27 cellular contexts compared by ENCODE assay signal in the genomic region with DNA sequence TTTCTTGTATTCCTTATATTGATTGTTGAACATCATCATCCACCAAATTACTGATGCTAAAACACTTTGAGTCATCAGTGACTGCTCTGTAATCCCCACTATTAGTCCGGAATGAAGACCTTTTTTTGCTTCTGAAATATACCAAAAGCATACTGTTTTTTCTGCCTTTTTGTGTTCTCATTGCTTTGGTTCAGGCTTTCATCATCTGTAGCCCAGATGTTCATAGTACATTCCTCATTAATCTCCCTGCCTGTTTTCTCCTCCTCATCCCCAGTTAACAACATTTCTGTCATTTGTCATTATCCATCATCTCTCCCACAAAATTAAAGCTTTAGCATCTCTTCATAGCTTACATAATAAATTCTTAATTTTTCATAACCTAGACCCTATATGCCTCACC.
"Had no signal": no experiment of that assay in that cellular context is flagged by ENCODE, and none has a peak within 500 bp of the region (broad histone marks: within the 10 kb centered on the region; RNA-seq: fewer than 3 reads in every experiment).

No MANE protein-coding gene starts in this region.

- ATAC-seq: activated CD4-positive, alpha-beta T cell treated with anti-CD3 and anti-CD28 coated beads for 36 hours; gastrocnemius medialis; left cardiac atrium; left ventricle myocardium superior; sciatic nerve; stimulated activated memory B cell treated with anti-CD40 and anti-IgM and Interleukin-4, amounts not matched to agents 10 μg/mL and 1 μg/mL and 100 μg/mL, for 72 hours had no signal

- H3K27ac Mint-ChIP-seq: activated CD4-positive, alpha-beta T cell treated with anti-CD3 and anti-CD28 coated beads for 36 hours; activated naive CD4-positive, alpha-beta T cell treated with anti-CD3 and anti-CD28 coated beads for 36 hours; activated naive CD8-positive, alpha-beta T cell treated with anti-CD3 and anti-CD28 coated beads, Interleukin-2, amount 10 ng/mL, durations not matched to agents 7 days and 5 days; activated T-helper 1 cell treated with anti-CD3 and anti-CD28 coated beads, Interleukin-12 subunit alpha, Interleukin-12 subunit beta, Interleukin-2, Interleukin-4 antibody, amounts not matched to agents 30 ng/mL and 10 ng/mL and 1 ng/mL, durations not matched to agents 14 hours and 24 hours and 36 hours; progenitor cell of endocrine pancreas; stimulated activated memory B cell treated with anti-CD40 and anti-IgM and Interleukin-4, amounts not matched to agents 10 μg/mL and 1 μg/mL and 100 μg/mL, for 72 hours had no signal

- H3K9me3 Mint-ChIP-seq: activated naive CD4-positive, alpha-beta T cell treated with anti-CD3 and anti-CD28 coated beads for 36 hours; activated naive CD8-positive, alpha-beta T cell treated with anti-CD3 and anti-CD28 coated beads, Interleukin-2, amount 10 ng/mL, durations not matched to agents 7 days and 5 days; activated T-helper 1 cell treated with anti-CD3 and anti-CD28 coated beads, Interleukin-12 subunit alpha, Interleukin-12 subunit beta, Interleukin-2, Interleukin-4 antibody, amounts not matched to agents 30 ng/mL and 10 ng/mL and 1 ng/mL, durations not matched to agents 14 hours and 24 hours and 36 hours; naive B cell; stimulated activated memory B cell treated with anti-CD40 and anti-IgM and Interleukin-4, amounts not matched to agents 10 μg/mL and 1 μg/mL and 100 μg/mL, for 72 hours had no signal

- H3K4me3 ChIP-seq: esophagus muscularis mucosa, gastrocnemius medialis, ovary, skin epidermis, suprapubic skin, tibial artery had no signal

- H3K27me3 Mint-ChIP-seq: activated CD4-positive, alpha-beta T cell treated with anti-CD3 and anti-CD28 coated beads for 36 hours; activated naive CD8-positive, alpha-beta T cell treated with anti-CD3 and anti-CD28 coated beads, Interleukin-2, amount 10 ng/mL, durations not matched to agents 7 days and 5 days; naive B cell; progenitor cell of endocrine pancreas; stimulated activated memory B cell treated with anti-CD40 and anti-IgM and Interleukin-4, amounts not matched to agents 10 μg/mL and 1 μg/mL and 100 μg/mL, for 72 hours had no signal

- H3K4me3 Mint-ChIP-seq: activated CD4-positive, alpha-beta T cell treated with anti-CD3 and anti-CD28 coated beads for 36 hours; activated naive CD4-positive, alpha-beta T cell treated with anti-CD3 and anti-CD28 coated beads for 36 hours; activated naive CD8-positive, alpha-beta T cell treated with anti-CD3 and anti-CD28 coated beads, Interleukin-2, amount 10 ng/mL, durations not matched to agents 7 days and 5 days; activated T-helper 1 cell treated with anti-CD3 and anti-CD28 coated beads, Interleukin-12 subunit alpha, Interleukin-12 subunit beta, Interleukin-2, Interleukin-4 antibody, amounts not matched to agents 30 ng/mL and 10 ng/mL and 1 ng/mL, durations not matched to agents 14 hours and 24 hours and 36 hours; naive B cell; stimulated activated memory B cell treated with anti-CD40 and anti-IgM and Interleukin-4, amounts not matched to agents 10 μg/mL and 1 μg/mL and 100 μg/mL, for 72 hours had no signal

- H3K27me3 ChIP-seq: esophagus muscularis mucosa, gastrocnemius medialis, ovary, suprapubic skin, tibial artery had no signal

- H3K27ac ChIP-seq: esophagus muscularis mucosa, gastrocnemius medialis, ovary, skin epidermis, suprapubic skin, tibial artery had no signal

- H3K4me1 ChIP-seq: esophagus muscularis mucosa, gastrocnemius medialis, suprapubic skin had no signal

- H3K9me3 ChIP-seq: esophagus muscularis mucosa, gastrocnemius medialis, ovary, suprapubic skin, tibial artery had no signal

- FAIRE-seq: keratinocyte had no signal

- DNase-seq: activated CD4-positive, alpha-beta T cell treated with anti-CD3 and anti-CD28 coated beads for 36 hours; activated CD4-positive, alpha-beta T cell treated with anti-CD3 and anti-CD28 coated beads, Interleukin-2, amount 50 U/mL, for 4 hours; activated CD4-positive, CD25-positive, alpha-beta regulatory T cell; activated effector memory CD4-positive, alpha-beta T cell treated with anti-CD3 and anti-CD28 coated beads, Interleukin-2, amount 50 U/mL, for 16 hours; activated naive CD4-positive, alpha-beta T cell treated with anti-CD3 and anti-CD28 coated beads for 36 hours; activated naive CD8-positive, alpha-beta T cell treated with anti-CD3 and anti-CD28 coated beads, Interleukin-2, amount 10 ng/mL, durations not matched to agents 7 days and 5 days; amygdala; caudate nucleus; gastrocnemius medialis; hippocampal formation; left cardiac atrium; left ventricle myocardium superior; naive B cell; ovary; retina; stimulated activated CD4-positive, alpha-beta T cell treated with anti-CD3 and anti-CD28 coated beads, Interleukin-4, amount 100 ng/mL, for 4 hours; stimulated activated CD8-positive, alpha-beta memory T cell treated with anti-CD3 and anti-CD28 coated beads, Interleukin-4, amount 100 ng/mL, for 48 hours; T-helper 1 cell; tibial artery had no signal

- H3K36me3 ChIP-seq: ovary had no signal
